Comparison of ENCODE assay signal across 1 cellular context in the genomic region with DNA sequence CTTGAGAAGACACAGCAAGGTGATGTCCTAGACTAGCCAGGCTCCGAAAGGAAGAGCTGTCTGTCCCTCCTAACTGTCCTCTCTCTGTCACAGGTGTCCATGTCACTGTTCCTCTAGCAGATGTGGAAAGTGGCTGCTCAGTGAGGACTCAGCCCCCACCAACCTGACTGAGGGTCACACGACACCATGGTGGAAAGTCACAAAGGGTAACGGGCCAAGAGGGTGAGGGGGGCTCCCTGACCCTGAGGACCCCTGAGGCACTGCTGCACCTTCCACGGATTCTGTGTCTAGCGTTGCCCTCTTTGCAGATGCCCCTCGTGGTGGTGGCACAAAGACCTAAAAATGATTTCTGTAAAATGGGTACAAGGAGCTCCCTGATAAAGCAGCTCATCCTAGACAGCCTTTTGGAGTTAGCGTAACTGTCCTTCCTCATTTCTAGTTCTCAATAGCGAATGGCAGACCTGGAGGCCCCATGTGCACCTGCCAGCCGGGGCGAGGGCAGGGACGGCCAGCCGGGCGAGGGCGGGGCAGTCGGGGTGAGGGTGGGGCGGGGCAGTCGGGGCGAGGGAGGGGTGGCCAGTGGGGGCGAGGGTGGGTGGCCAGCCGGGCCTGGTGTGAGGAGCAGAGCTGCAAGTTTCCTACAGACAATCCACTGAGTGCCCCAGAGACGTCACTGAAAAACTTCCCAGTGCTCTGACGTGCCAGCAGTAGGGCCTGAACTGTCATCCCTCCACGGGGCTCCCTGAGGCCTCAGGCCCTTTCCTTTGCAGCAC.
TF ChIP-seq lines count a peak whose summit lies in the region.

No MANE protein-coding gene starts in this region.

TF ChIP-seq in GM12878, 131 proteins besides CTCF, POLR2A, EP300 and RAD21:
- no peak for TF ChIP-seq ZSCAN29 (IDR thresholded peaks at IDR 0.05)
- no peak for TF ChIP-seq NBN (IDR thresholded peaks at IDR 0.05)
- no peak for TF ChIP-seq KAT2A (conservative IDR thresholded peaks at IDR 0.05; ENCODE audit: control insufficient read depth, low read depth, low read length)
- TF ChIP-seq CEBPB (IDR thresholded peaks at IDR 0.05; ENCODE audit: borderline replicate concordance in 1 of 2, low read depth in 2 of 2, low read length in 2 of 2): no peak
- no peak for TF ChIP-seq FOS (IDR thresholded peaks at IDR 0.05; ENCODE audit: borderline replicate concordance, extremely low read depth, insufficient read length)
- TF ChIP-seq, protein P1, sequence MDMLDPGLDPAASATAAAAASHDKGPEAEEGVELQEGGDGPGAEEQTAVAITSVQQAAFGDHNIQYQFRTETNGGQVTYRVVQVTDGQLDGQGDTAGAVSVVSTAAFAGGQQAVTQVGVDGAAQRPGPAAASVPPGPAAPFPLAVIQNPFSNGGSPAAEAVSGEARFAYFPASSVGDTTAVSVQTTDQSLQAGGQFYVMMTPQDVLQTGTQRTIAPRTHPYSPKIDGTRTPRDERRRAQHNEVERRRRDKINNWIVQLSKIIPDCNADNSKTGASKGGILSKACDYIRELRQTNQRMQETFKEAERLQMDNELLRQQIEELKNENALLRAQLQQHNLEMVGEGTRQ (IDR thresholded peaks at IDR 0.05; ENCODE audit: borderline replicate concordance, low read depth, low read length): no peak
- no peak for TF ChIP-seq HDGF (IDR thresholded peaks at IDR 0.05)
- TF ChIP-seq, protein P2, sequence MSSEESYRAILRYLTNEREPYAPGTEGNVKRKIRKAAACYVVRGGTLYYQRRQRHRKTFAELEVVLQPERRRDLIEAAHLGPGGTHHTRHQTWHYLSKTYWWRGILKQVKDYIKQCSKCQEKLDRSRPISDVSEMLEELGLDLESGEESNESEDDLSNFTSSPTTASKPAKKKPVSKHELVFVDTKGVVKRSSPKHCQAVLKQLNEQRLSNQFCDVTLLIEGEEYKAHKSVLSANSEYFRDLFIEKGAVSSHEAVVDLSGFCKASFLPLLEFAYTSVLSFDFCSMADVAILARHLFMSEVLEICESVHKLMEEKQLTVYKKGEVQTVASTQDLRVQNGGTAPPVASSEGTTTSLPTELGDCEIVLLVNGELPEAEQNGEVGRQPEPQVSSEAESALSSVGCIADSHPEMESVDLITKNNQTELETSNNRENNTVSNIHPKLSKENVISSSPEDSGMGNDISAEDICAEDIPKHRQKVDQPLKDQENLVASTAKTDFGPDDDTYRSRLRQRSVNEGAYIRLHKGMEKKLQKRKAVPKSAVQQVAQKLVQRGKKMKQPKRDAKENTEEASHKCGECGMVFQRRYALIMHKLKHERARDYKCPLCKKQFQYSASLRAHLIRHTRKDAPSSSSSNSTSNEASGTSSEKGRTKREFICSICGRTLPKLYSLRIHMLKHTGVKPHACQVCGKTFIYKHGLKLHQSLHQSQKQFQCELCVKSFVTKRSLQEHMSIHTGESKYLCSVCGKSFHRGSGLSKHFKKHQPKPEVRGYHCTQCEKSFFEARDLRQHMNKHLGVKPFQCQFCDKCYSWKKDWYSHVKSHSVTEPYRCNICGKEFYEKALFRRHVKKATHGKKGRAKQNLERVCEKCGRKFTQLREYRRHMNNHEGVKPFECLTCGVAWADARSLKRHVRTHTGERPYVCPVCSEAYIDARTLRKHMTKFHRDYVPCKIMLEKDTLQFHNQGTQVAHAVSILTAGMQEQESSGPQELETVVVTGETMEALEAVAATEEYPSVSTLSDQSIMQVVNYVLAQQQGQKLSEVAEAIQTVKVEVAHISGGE (CRISPR knock-in tag; IDR thresholded peaks at IDR 0.05): no peak
- TF ChIP-seq SP1 (IDR thresholded peaks at IDR 0.05; ENCODE audit: low read depth, low read length): no peak
- TF ChIP-seq, protein P3, sequence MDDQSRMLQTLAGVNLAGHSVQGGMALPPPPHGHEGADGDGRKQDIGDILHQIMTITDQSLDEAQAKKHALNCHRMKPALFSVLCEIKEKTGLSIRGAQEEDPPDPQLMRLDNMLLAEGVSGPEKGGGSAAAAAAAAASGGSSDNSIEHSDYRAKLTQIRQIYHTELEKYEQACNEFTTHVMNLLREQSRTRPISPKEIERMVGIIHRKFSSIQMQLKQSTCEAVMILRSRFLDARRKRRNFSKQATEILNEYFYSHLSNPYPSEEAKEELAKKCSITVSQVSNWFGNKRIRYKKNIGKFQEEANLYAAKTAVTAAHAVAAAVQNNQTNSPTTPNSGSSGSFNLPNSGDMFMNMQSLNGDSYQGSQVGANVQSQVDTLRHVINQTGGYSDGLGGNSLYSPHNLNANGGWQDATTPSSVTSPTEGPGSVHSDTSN (IDR thresholded peaks at IDR 0.05; ENCODE audit: insufficient replicate concordance, low read depth, low read length): no peak
- TF ChIP-seq BHLHE40 (IDR thresholded peaks at IDR 0.05; ENCODE audit: borderline replicate concordance in 1 of 2, low read depth in 2 of 2, low read length in 1 of 2): no peak
- no peak for TF ChIP-seq YY1 (IDR thresholded peaks at IDR 0.05; ENCODE audit: low read depth, low read length)
- TF ChIP-seq SIX5 (IDR thresholded peaks at IDR 0.05; ENCODE audit: low read depth, low read length, severe bottlenecking): no peak
- no peak for TF ChIP-seq CBFB (IDR thresholded peaks at IDR 0.05; ENCODE audit: low read depth)
- TF ChIP-seq SPI1 (IDR thresholded peaks at IDR 0.05; ENCODE audit: borderline replicate concordance, insufficient read depth, low read depth, low read length): no peak
- TF ChIP-seq MEF2A (IDR thresholded peaks at IDR 0.05; ENCODE audit: insufficient read depth, low read depth, low read length): no peak
- TF ChIP-seq, protein P4, sequence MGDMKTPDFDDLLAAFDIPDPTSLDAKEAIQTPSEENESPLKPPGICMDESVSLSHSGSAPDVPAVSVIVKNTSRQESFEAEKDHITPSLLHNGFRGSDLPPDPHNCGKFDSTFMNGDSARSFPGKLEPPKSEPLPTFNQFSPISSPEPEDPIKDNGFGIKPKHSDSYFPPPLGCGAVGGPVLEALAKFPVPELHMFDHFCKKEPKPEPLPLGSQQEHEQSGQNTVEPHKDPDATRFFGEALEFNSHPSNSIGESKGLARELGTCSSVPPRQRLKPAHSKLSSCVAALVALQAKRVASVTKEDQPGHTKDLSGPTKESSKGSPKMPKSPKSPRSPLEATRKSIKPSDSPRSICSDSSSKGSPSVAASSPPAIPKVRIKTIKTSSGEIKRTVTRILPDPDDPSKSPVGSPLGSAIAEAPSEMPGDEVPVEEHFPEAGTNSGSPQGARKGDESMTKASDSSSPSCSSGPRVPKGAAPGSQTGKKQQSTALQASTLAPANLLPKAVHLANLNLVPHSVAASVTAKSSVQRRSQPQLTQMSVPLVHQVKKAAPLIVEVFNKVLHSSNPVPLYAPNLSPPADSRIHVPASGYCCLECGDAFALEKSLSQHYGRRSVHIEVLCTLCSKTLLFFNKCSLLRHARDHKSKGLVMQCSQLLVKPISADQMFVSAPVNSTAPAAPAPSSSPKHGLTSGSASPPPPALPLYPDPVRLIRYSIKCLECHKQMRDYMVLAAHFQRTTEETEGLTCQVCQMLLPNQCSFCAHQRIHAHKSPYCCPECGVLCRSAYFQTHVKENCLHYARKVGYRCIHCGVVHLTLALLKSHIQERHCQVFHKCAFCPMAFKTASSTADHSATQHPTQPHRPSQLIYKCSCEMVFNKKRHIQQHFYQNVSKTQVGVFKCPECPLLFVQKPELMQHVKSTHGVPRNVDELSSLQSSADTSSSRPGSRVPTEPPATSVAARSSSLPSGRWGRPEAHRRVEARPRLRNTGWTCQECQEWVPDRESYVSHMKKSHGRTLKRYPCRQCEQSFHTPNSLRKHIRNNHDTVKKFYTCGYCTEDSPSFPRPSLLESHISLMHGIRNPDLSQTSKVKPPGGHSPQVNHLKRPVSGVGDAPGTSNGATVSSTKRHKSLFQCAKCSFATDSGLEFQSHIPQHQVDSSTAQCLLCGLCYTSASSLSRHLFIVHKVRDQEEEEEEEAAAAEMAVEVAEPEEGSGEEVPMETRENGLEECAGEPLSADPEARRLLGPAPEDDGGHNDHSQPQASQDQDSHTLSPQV (IDR thresholded peaks at IDR 0.05): no peak
- TF ChIP-seq, protein P5, sequence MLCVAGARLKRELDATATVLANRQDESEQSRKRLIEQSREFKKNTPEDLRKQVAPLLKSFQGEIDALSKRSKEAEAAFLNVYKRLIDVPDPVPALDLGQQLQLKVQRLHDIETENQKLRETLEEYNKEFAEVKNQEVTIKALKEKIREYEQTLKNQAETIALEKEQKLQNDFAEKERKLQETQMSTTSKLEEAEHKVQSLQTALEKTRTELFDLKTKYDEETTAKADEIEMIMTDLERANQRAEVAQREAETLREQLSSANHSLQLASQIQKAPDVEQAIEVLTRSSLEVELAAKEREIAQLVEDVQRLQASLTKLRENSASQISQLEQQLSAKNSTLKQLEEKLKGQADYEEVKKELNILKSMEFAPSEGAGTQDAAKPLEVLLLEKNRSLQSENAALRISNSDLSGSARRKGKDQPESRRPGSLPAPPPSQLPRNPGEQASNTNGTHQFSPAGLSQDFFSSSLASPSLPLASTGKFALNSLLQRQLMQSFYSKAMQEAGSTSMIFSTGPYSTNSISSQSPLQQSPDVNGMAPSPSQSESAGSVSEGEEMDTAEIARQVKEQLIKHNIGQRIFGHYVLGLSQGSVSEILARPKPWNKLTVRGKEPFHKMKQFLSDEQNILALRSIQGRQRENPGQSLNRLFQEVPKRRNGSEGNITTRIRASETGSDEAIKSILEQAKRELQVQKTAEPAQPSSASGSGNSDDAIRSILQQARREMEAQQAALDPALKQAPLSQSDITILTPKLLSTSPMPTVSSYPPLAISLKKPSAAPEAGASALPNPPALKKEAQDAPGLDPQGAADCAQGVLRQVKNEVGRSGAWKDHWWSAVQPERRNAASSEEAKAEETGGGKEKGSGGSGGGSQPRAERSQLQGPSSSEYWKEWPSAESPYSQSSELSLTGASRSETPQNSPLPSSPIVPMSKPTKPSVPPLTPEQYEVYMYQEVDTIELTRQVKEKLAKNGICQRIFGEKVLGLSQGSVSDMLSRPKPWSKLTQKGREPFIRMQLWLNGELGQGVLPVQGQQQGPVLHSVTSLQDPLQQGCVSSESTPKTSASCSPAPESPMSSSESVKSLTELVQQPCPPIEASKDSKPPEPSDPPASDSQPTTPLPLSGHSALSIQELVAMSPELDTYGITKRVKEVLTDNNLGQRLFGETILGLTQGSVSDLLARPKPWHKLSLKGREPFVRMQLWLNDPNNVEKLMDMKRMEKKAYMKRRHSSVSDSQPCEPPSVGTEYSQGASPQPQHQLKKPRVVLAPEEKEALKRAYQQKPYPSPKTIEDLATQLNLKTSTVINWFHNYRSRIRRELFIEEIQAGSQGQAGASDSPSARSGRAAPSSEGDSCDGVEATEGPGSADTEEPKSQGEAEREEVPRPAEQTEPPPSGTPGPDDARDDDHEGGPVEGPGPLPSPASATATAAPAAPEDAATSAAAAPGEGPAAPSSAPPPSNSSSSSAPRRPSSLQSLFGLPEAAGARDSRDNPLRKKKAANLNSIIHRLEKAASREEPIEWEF (IDR thresholded peaks at IDR 0.05; ENCODE audit: insufficient replicate concordance, low read depth, low read length): no peak
- no peak for TF ChIP-seq KLF5 (IDR thresholded peaks at IDR 0.05; ENCODE audit: partially characterized antibody)
- TF ChIP-seq, protein P6, sequence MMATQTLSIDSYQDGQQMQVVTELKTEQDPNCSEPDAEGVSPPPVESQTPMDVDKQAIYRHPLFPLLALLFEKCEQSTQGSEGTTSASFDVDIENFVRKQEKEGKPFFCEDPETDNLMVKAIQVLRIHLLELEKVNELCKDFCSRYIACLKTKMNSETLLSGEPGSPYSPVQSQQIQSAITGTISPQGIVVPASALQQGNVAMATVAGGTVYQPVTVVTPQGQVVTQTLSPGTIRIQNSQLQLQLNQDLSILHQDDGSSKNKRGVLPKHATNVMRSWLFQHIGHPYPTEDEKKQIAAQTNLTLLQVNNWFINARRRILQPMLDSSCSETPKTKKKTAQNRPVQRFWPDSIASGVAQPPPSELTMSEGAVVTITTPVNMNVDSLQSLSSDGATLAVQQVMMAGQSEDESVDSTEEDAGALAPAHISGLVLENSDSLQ (IDR thresholded peaks at IDR 0.05): no peak
